In genomic region chr6:16582437-16583150, GRCh38 we compare ENCODE assay signal across 16 cellular contexts.
DNase-seq lines count a peak whose midpoint lies in the region; ATAC-seq and TF ChIP-seq lines count a peak whose summit lies in the region.
"Had no signal": no experiment of that assay in that cellular context is flagged by ENCODE, and none has a peak within 500 bp of the region (broad histone marks: within the 10 kb centered on the region; RNA-seq: fewer than 3 reads in every experiment).

No MANE protein-coding gene starts in this region.

- no peak overlapping the region for H3K4me3 Mint-ChIP-seq in central memory CD8-positive, alpha-beta T cell
- no peak overlapping the region for H3K4me3 Mint-ChIP-seq in activated CD4-positive, alpha-beta T cell treated with anti-CD3 and anti-CD28 coated beads, Interleukin-2, amount 10 ng/mL, durations not matched to agents 24 days and 14 days
- H3K4me3 Mint-ChIP-seq: neural crest cell had no signal

- H3K9ac ChIP-seq in BLaER1 treated with 17β-estradiol and CSF1 and Interleukin-3, amounts not matched to agents 10 nM and 100 nM: no peak overlapping the region

- H3K4me2 ChIP-seq in BLaER1 treated with 17β-estradiol and CSF1 and Interleukin-3, amounts not matched to agents 10 nM and 100 nM: peak overlapping the region in 7 of 11 experiments; percentile 4 to 57 (median 41); a peak in 13 of 22 replicates

- H3K4me3 ChIP-seq in BLaER1 treated with 17β-estradiol and CSF1 and Interleukin-3, amounts not matched to agents 10 nM and 100 nM: no peak overlapping the region
- H3K4me3 ChIP-seq in psoas muscle (peak overlapping the region; percentile 39), left lung (no peak overlapping the region)
- H3K4me3 ChIP-seq: lung, skin epidermis had no signal

- no peak for DNase-seq in central memory CD8-positive, alpha-beta T cell (ENCODE audit: low spot score in 2 of 2)
- DNase-seq in psoas muscle: no peak
- no peak for DNase-seq in left lung
- no peak for DNase-seq in NCI-H1092 (lab: John Stamatoyannopoulos, UW)
- DNase-seq in activated CD4-positive, alpha-beta T cell treated with anti-CD3 and anti-CD28 coated beads, Interleukin-2, amount 10 ng/mL, durations not matched to agents 24 days and 14 days: no peak
- DNase-seq: esophagus squamous epithelium, IMR-90, NCI-H1092 treated with DMSO at 0.1 percent for 48 hours, NCI-H2227 treated with DMSO at 0.1 percent for 48 hours had no signal

- intact Hi-C loops in psoas muscle (cut with DNase I) (no loop called here), left lung (cut with DNase I) (no loop called here)
- intact Hi-C loops in activated CD4-positive, alpha-beta T cell treated with anti-CD3 and anti-CD28 coated beads, Interleukin-2, amount 10 ng/mL, durations not matched to agents 24 days and 14 days (cut with micrococcal nuclease): no loop called here

- H4K20me1 ChIP-seq in BLaER1 treated with 17β-estradiol and CSF1 and Interleukin-3, amounts not matched to agents 10 nM and 100 nM: 0 out of 22 replicates have a peak, but pooled peaks cover 0 to 3% (median 0%) of the 10 kb centered on the region in 11 experiments

- no peaks in the 10 kb centered on the region for H3K27me3 ChIP-seq in BLaER1 treated with 17β-estradiol and CSF1 and Interleukin-3, amounts not matched to agents 10 nM and 100 nM
- H3K27me3 ChIP-seq in psoas muscle (ENCODE audit: insufficient read depth in 3 of 3, low read length in 2 of 3) (no peaks in the 10 kb centered on the region), left lung (no peaks in the 10 kb centered on the region)
- H3K27me3 ChIP-seq: esophagus squamous epithelium had no signal

- H3K27ac Mint-ChIP-seq in central memory CD8-positive, alpha-beta T cell (ENCODE audit: low read depth): peak overlapping the region; percentile 29
- H3K27ac Mint-ChIP-seq in activated CD4-positive, alpha-beta T cell treated with anti-CD3 and anti-CD28 coated beads, Interleukin-2, amount 10 ng/mL, durations not matched to agents 24 days and 14 days: no peak overlapping the region

- peaks cover 29% of the 10 kb centered on the region for H3K36me3 Mint-ChIP-seq in central memory CD8-positive, alpha-beta T cell (ENCODE audit: insufficient read depth)
- H3K36me3 Mint-ChIP-seq in activated CD4-positive, alpha-beta T cell treated with anti-CD3 and anti-CD28 coated beads, Interleukin-2, amount 10 ng/mL, durations not matched to agents 24 days and 14 days (ENCODE audit: low read depth): peaks cover 59% of the 10 kb centered on the region

- TF ChIP-seq CTCF in psoas muscle (IDR thresholded peaks at IDR 0.05) (no peak), left lung (IDR thresholded peaks at IDR 0.05) (no peak)

- peaks cover 0 to 77% (median 5%) of the 10 kb centered on the region in 11 experiments; a peak in 12 of 22 replicates for H3K36me3 ChIP-seq in BLaER1 treated with 17β-estradiol and CSF1 and Interleukin-3, amounts not matched to agents 10 nM and 100 nM
- peaks cover 0 to 10% of the 10 kb centered on the region in 2 donors for H3K36me3 ChIP-seq in psoas muscle (ENCODE audit: insufficient read depth in 1 of 2, low read depth in 1 of 2)
- peaks cover 0 to 20% of the 10 kb centered on the region in 2 donors for H3K36me3 ChIP-seq in left lung

- H3K9me3 Mint-ChIP-seq in central memory CD8-positive, alpha-beta T cell: no peaks in the 10 kb centered on the region
- H3K9me3 Mint-ChIP-seq in activated CD4-positive, alpha-beta T cell treated with anti-CD3 and anti-CD28 coated beads, Interleukin-2, amount 10 ng/mL, durations not matched to agents 24 days and 14 days: no peaks in the 10 kb centered on the region
- H3K9me3 Mint-ChIP-seq: activated naive CD4-positive, alpha-beta T cell treated with anti-CD3 and anti-CD28 coated beads, Interleukin-2, amount 50 U/mL, for 72 hours; neural crest cell had no signal

- H3K27me3 Mint-ChIP-seq in central memory CD8-positive, alpha-beta T cell: no peaks in the 10 kb centered on the region
- no peaks in the 10 kb centered on the region for H3K27me3 Mint-ChIP-seq in activated CD4-positive, alpha-beta T cell treated with anti-CD3 and anti-CD28 coated beads, Interleukin-2, amount 10 ng/mL, durations not matched to agents 24 days and 14 days

- H3K4me1 ChIP-seq in BLaER1 treated with 17β-estradiol and CSF1 and Interleukin-3, amounts not matched to agents 10 nM and 100 nM: peaks cover 11 to 25% (median 19%) of the 10 kb centered on the region in 10 experiments; a peak in 19 of 20 replicates
- H3K4me1 ChIP-seq in psoas muscle: peaks cover 10% of the 10 kb centered on the region
- peaks cover 0 to 14% of the 10 kb centered on the region in 2 donors for H3K4me1 ChIP-seq in left lung
- H3K4me1 ChIP-seq: esophagus squamous epithelium had no signal

- WGBS in psoas muscle, 3 donors: 61 to 85% (median 71%) methylated on average over 3 of the region's 3 CpGs

- H3K9me3 ChIP-seq in BLaER1 treated with 17β-estradiol and CSF1 and Interleukin-3, amounts not matched to agents 10 nM and 100 nM (replicated peaks in 1 of 11): peaks cover 0 to 12% (median 0%) of the 10 kb centered on the region in 11 experiments; a peak in 2 of 22 replicates
- H3K9me3 ChIP-seq in psoas muscle (no peaks in the 10 kb centered on the region), left lung (no peaks in the 10 kb centered on the region)
- H3K9me3 ChIP-seq: esophagus squamous epithelium had no signal

- H3K4me1 Mint-ChIP-seq in central memory CD8-positive, alpha-beta T cell: peaks cover 19% of the 10 kb centered on the region
- H3K4me1 Mint-ChIP-seq in activated CD4-positive, alpha-beta T cell treated with anti-CD3 and anti-CD28 coated beads, Interleukin-2, amount 10 ng/mL, durations not matched to agents 24 days and 14 days: peaks cover 11% of the 10 kb centered on the region
- H3K4me1 Mint-ChIP-seq: neural crest cell had no signal

- ATAC-seq in HG02798 (IDR thresholded peaks at IDR 0.05; ENCODE audit: poor library complexity, unreplicated experiment) (peak; percentile 33), psoas muscle (peak in 2 of 4 donors; percentile 52 to 73), left lung (no peak), HG03135 (IDR thresholded peaks at IDR 0.05; ENCODE audit: unreplicated experiment) (no peak)
- ATAC-seq in central memory CD8-positive, alpha-beta T cell (replicated peaks; ENCODE audit: extremely low read depth, poor library complexity, severe bottlenecking): no peak
- ATAC-seq: activated naive CD4-positive, alpha-beta T cell treated with anti-CD3 and anti-CD28 coated beads, Interleukin-2, amount 50 U/mL, for 72 hours had no signal

- H3K27ac ChIP-seq in BLaER1 treated with 17β-estradiol and CSF1 and Interleukin-3, amounts not matched to agents 10 nM and 100 nM: no peak overlapping the region
- peak overlapping the region; percentile 39 for H3K27ac ChIP-seq in psoas muscle
- H3K27ac ChIP-seq in left lung: no peak overlapping the region
- H3K27ac ChIP-seq: skin epidermis had no signal
